In the genomic region with DNA sequence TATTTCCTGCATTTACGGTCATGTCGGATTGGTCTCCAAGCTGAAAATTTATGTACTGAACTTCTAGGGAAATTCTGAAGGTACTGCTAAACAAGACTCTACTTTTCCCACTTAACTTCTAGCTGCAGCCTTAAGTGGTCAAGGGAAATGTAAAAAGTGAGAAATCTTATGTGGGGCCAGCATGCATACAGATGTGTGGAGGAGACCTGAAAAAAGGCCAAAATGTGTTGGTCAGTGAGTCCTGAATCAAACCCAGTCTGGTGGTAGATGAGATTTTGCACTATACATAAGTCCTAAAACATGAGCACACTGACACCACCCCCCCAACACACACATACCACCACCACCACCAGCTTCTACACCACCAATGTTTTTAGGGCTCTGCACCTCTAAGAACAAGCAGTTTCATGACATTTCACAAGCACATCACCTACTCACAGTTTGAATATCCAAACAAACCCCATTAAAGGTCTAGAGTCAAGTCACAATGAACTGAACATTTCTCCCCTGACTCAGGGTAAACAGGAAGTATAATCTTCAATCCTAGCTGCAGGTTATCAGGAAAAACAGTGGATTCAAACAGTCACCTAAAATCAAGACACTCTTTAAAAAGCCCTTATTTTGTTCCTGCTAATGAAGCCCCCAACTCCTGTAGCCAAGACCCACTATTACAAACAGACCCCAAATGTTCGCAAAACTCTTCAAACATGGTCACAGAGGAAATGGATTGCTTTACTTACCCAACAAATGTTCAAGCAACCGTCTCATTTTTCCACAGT, we compare ENCODE assay signal across 8 cellular contexts. TPM values are rescaled to one million over a fixed set of nuclear protein-coding genes. Genes with fewer than 3 reads are reported as not detected.
DNase-seq lines count a peak whose midpoint lies in the region; ATAC-seq and TF ChIP-seq lines count a peak whose summit lies in the region.

No MANE protein-coding gene starts in this region.

- no peaks in the 10 kb centered on the region for H3K9me3 ChIP-seq in DND-41 (ENCODE audit: insufficient read depth, low read length, severe bottlenecking)
- no peaks in the 10 kb centered on the region for H3K9me3 ChIP-seq in neuron (ENCODE audit: low read length)

- H2AFZ ChIP-seq in DND-41 (ENCODE audit: low read depth, low read length) = peak overlapping the region; percentile 1; the same call in 1 of the 2 replicates
- no peak overlapping the region for H2AFZ ChIP-seq in neuron (ENCODE audit: low read depth, low read length)

- H3K27ac ChIP-seq in DND-41 (ENCODE audit: low read length) = peak overlapping the region; percentile 98
- H3K27ac ChIP-seq in cingulate gyrus (ENCODE audit: low read depth, low read length) = peak overlapping the region; percentile 100

- no peak for DNase-seq in DND-41
- DNase-seq in NCI-H526 treated with DMSO at 0.1 percent for 48 hours (lab: John Stamatoyannopoulos, UW) = peak; percentile 48
- no peak for DNase-seq in DMS153 (lab: John Stamatoyannopoulos, UW)

- H3K9ac ChIP-seq in DND-41 (ENCODE audit: low read depth, low read length) = peak overlapping the region; percentile 88

- no peak for TF ChIP-seq CTCF in DND-41 (IDR thresholded peaks at IDR 0.05; ENCODE audit: borderline replicate concordance, extremely low read depth, low read length, poor library complexity, severe bottlenecking)

- H3K4me3 ChIP-seq in DND-41 (ENCODE audit: low read depth in 1 of 2, low read length in 2 of 2) (peak overlapping the region; percentile 38 to 76), neuron (ENCODE audit: low read length) (peak overlapping the region; percentile 83)

- peak overlapping the region; percentile 92 for H3K4me2 ChIP-seq in DND-41 (ENCODE audit: insufficient read depth, low read length)

- peaks cover 19% of the 10 kb centered on the region; the same call in 1 of the 2 replicates for H4K20me1 ChIP-seq in DND-41 (ENCODE audit: insufficient read depth, low read length)

- ATAC-seq in DND-41 (ENCODE audit: insufficient read depth, low read depth) = no peak
- ATAC-seq in HG03135 (IDR thresholded peaks at IDR 0.05; ENCODE audit: unreplicated experiment) = no peak
- ATAC-seq in GM18870 (IDR thresholded peaks at IDR 0.05; ENCODE audit: unreplicated experiment) = no peak
- ATAC-seq in esophagus mucosa = no peak

- H3K79me2 ChIP-seq in DND-41 (ENCODE audit: insufficient read depth, low read length) = peaks cover 74% of the 10 kb centered on the region

- H3K36me3 ChIP-seq in DND-41 (ENCODE audit: insufficient read depth, low read length) = peaks cover 12% of the 10 kb centered on the region
- H3K36me3 ChIP-seq in neuron (ENCODE audit: insufficient read depth, low read length) = no peaks in the 10 kb centered on the region

- H3K27me3 ChIP-seq in DND-41 (ENCODE audit: insufficient read depth, low read length, poor library complexity) = no peaks in the 10 kb centered on the region
- no peaks in the 10 kb centered on the region for H3K27me3 ChIP-seq in neuron (ENCODE audit: insufficient read depth, low read length)

- H3K4me1 ChIP-seq in DND-41 (ENCODE audit: insufficient read depth, low read length) (peaks cover 78% of the 10 kb centered on the region), neuron (ENCODE audit: insufficient read depth, low read length) (peaks cover 76% of the 10 kb centered on the region)

RNA-seq across cellular contexts. Expression of a gene that starts 1.6 kb away (rescaled TPM):
- total RNA-seq in esophagus mucosa = 27.4 TPM
